In genomic region chr19:33795370-33796163, GRCh38 we compare ENCODE assay signal across 8 cellular contexts. TPM values are rescaled to one million over a fixed set of nuclear protein-coding genes. Genes with fewer than 3 reads are reported as not detected.
A peak's percentile ranks its signal among the peaks of the same experiment; 100 is the strongest.
DNase-seq lines count a peak whose midpoint lies in the region; ATAC-seq and TF ChIP-seq lines count a peak whose summit lies in the region.

No MANE protein-coding gene starts in this region.

- H3K27ac Mint-ChIP-seq in Calu3 (ENCODE audit: unreplicated experiment): peak overlapping the region; percentile 48
- no peak overlapping the region for H3K27ac Mint-ChIP-seq in activated naive CD8-positive, alpha-beta T cell treated with anti-CD3 and anti-CD28 coated beads, Interleukin-2, amount 10 ng/mL, durations not matched to agents 7 days and 5 days

- H3K9me3 ChIP-seq in HUES6 (ENCODE audit: control insufficient read depth, insufficient read depth, low read depth, low read length) (no peaks in the 10 kb centered on the region), Peyer's patch (peaks cover 0 to 4% (median 0%) of the 10 kb centered on the region in 4 donors)

- H3K9ac ChIP-seq in HUES6 (ENCODE audit: low read length): peak overlapping the region; percentile 98

- no TSS peak for BruUV-seq in Calu3 (replicated peaks; lab: Mats Ljungman, UMichigan)

- DNase-seq in Calu3 (peak; percentile 95), Peyer's patch (peak in 2 of 3 donors; percentile 81 to 86), Right ventricle myocardium inferior (ENCODE audit: missing footprints) (peak; percentile 94), omental fat pad (ENCODE audit: low spot score) (peak; percentile 37)
- peak; percentile 70 for DNase-seq in activated naive CD8-positive, alpha-beta T cell treated with anti-CD3 and anti-CD28 coated beads, Interleukin-2, amount 10 ng/mL, durations not matched to agents 7 days and 5 days

- ATAC-seq in activated naive CD8-positive, alpha-beta T cell treated with anti-CD3 and anti-CD28 coated beads, Interleukin-2, amount 10 ng/mL, durations not matched to agents 7 days and 5 days (ENCODE audit: low read depth): peak; percentile 62
- ATAC-seq in Right ventricle myocardium inferior (peak; percentile 88), omental fat pad (ENCODE audit: low FRiP score) (peak; percentile 90), GM21381 (IDR thresholded peaks at IDR 0.05; ENCODE audit: unreplicated experiment) (no peak), HG02884 (IDR thresholded peaks at IDR 0.05; ENCODE audit: unreplicated experiment) (no peak)

- H3K27ac ChIP-seq in HUES6 (ENCODE audit: low read depth, low read length) (peak overlapping the region; percentile 96), Peyer's patch (peak overlapping the region; percentile 71 to 95 (median 86))

- no peaks in the 10 kb centered on the region for H3K4me1 Mint-ChIP-seq in Calu3 (ENCODE audit: low read depth, unreplicated experiment)
- no peaks in the 10 kb centered on the region for H3K4me1 Mint-ChIP-seq in activated naive CD8-positive, alpha-beta T cell treated with anti-CD3 and anti-CD28 coated beads, Interleukin-2, amount 10 ng/mL, durations not matched to agents 7 days and 5 days

- H3K4me3 Mint-ChIP-seq in Calu3 (ENCODE audit: low read depth, unreplicated experiment): peak overlapping the region; percentile 71
- H3K4me3 Mint-ChIP-seq in activated naive CD8-positive, alpha-beta T cell treated with anti-CD3 and anti-CD28 coated beads, Interleukin-2, amount 10 ng/mL, durations not matched to agents 7 days and 5 days: peak overlapping the region; percentile 68

- H3K36me3 ChIP-seq in HUES6 (ENCODE audit: control insufficient read depth, insufficient read depth, low read length): peaks cover 5% of the 10 kb centered on the region
- no peaks in the 10 kb centered on the region for H3K36me3 ChIP-seq in Peyer's patch

- no peaks in the 10 kb centered on the region for H3K27me3 ChIP-seq in HUES6 (ENCODE audit: control insufficient read depth, insufficient read depth, low read length)
- no peaks in the 10 kb centered on the region for H3K27me3 ChIP-seq in Peyer's patch

- peaks cover 30% of the 10 kb centered on the region for H3K27me3 Mint-ChIP-seq in Calu3 (ENCODE audit: unreplicated experiment)
- H3K27me3 Mint-ChIP-seq in activated naive CD8-positive, alpha-beta T cell treated with anti-CD3 and anti-CD28 coated beads, Interleukin-2, amount 10 ng/mL, durations not matched to agents 7 days and 5 days: peaks cover 48% of the 10 kb centered on the region

- H3K4me3 ChIP-seq in HUES6 (ENCODE audit: low read depth, low read length) (peak overlapping the region; percentile 78), Peyer's patch (peak overlapping the region; percentile 49 to 90 (median 62))

- peak in 1 of 2 donors; percentile 12 for TF ChIP-seq POLR2A in Peyer's patch (IDR thresholded peaks at IDR 0.05)

- intact Hi-C loops in Calu3 (cut with micrococcal nuclease; ENCODE audit: unreplicated experiment) (no loop called here), Right ventricle myocardium inferior (cut with DNase I) (loop anchor here (1.0 to 2.0 kb wide), 3 partner anchors 89 to 203 kb away; no protein-coding TSS in a partner anchor)

- H3K36me3 Mint-ChIP-seq in Calu3 (ENCODE audit: insufficient read depth, unreplicated experiment): peaks cover 41% of the 10 kb centered on the region
- no peaks in the 10 kb centered on the region for H3K36me3 Mint-ChIP-seq in activated naive CD8-positive, alpha-beta T cell treated with anti-CD3 and anti-CD28 coated beads, Interleukin-2, amount 10 ng/mL, durations not matched to agents 7 days and 5 days

- POLR2A ChIA-PET in activated naive CD8-positive, alpha-beta T cell treated with anti-CD3 and anti-CD28 coated beads, Interleukin-2, amount 10 ng/mL, durations not matched to agents 7 days and 5 days (lab: Charles Lee): interaction anchor here (1.1 kb wide), 1 partner anchor 24 kb away, joined by 4 read pairs; no protein-coding TSS in a partner anchor

- CTCF ChIA-PET in Calu3 (lab: Charles Lee): interaction anchor here (0.7 to 1.5 kb wide), 7 partner anchors 11 to 1907 kb away, joined by 3 to 7 read pairs (median 4); no protein-coding TSS in a partner anchor

- TF ChIP-seq CTCF in Calu3 (IDR thresholded peaks at IDR 0.05; ENCODE audit: unreplicated experiment) (peak; percentile 96), Peyer's patch (IDR thresholded peaks at IDR 0.05) (peak; percentile 40 to 80 (median 64)), omental fat pad (IDR thresholded peaks at IDR 0.05) (peak in 2 of 3 donors; percentile 46 to 92)

- H3K4me1 ChIP-seq in HUES6 (ENCODE audit: control insufficient read depth, insufficient read depth, low read length): peaks cover 27% of the 10 kb centered on the region
- H3K4me1 ChIP-seq in Peyer's patch: peaks cover 0 to 21% (median 2%) of the 10 kb centered on the region in 4 donors

- H3K9me3 Mint-ChIP-seq in Calu3 (ENCODE audit: low read depth, unreplicated experiment): no peaks in the 10 kb centered on the region
- no peaks in the 10 kb centered on the region for H3K9me3 Mint-ChIP-seq in activated naive CD8-positive, alpha-beta T cell treated with anti-CD3 and anti-CD28 coated beads, Interleukin-2, amount 10 ng/mL, durations not matched to agents 7 days and 5 days

RNA-seq across cellular contexts. Expression of gene KCTD15, which starts 1.1 kb away (rescaled TPM):
- total RNA-seq in Calu3 (2022) (12.5 and 18.6 TPM in 2 replicates), Peyer's patch (10 to 100 TPM in 3 of 4 donors, 1 to 10 TPM in 1; 5.4 to 33.5 (median 21.6) TPM), Right ventricle myocardium inferior (10.1 TPM), omental fat pad (10 to 100 TPM; 30.6 to 49.7 (median 38.2) TPM)
- 1 to 10 TPM in 1 of 2 experiments, under 1 TPM in 1; 0.33 to 1.3 TPM for total RNA-seq in activated naive CD8-positive, alpha-beta T cell treated with anti-CD3 and anti-CD28 coated beads, Interleukin-2, amount 10 ng/mL, durations not matched to agents 7 days and 5 days

Comparison
In these comparisons a context has a peak if more than half of its experiments do, and no peak if none do; other contexts are left out.
1. DNase-seq: peak in every context shown above with its lines; median percentile 95 in Calu3; 94 in Right ventricle myocardium inferior; 84 in Peyer's patch; 70 in activated naive CD8-positive, alpha-beta T cell treated with anti-CD3 and anti-CD28 coated beads, Interleukin-2, amount 10 ng/mL, durations not matched to agents 7 days and 5 days; 37 in omental fat pad.
2. ATAC-seq: peak in activated naive CD8-positive, alpha-beta T cell treated with anti-CD3 and anti-CD28 coated beads, Interleukin-2, amount 10 ng/mL, durations not matched to agents 7 days and 5 days (single experiment), Right ventricle myocardium inferior (single experiment) and omental fat pad (single experiment); none in GM21381 (single experiment) and HG02884 (single experiment).
3. Peak in every context shown above with its lines, with median percentiles within 50 percentile points of each other: CTCF ChIP-seq.